ENCODE assay signal across 9 cellular contexts in the genomic region with DNA sequence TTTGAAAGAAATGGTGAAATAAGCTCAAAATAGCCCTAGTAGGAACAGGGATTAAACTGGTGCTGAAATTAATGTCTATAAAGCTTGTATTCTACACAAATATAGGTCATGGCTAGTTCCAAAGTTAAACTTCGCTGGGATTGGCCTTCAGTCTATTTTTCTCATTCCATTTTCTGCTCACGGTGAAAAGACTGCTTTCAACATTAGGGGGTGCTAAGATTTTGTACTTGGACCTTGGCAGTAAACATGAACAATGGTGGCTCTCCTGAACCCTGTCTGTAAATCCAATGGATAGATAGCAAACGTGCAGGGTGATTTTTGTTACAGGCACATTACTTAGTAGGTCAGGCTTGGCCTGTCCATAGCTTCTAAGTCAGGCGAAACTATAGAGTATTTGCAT. TPM values are rescaled to one million over a fixed set of nuclear protein-coding genes. Genes with fewer than 3 reads are reported as not detected.
DNase-seq lines count a peak whose midpoint lies in the region; ATAC-seq and TF ChIP-seq lines count a peak whose summit lies in the region.
"Had no signal": no experiment of that assay in that cellular context is flagged by ENCODE, and none has a peak within 500 bp of the region (broad histone marks: within the 10 kb centered on the region; RNA-seq: fewer than 3 reads in every experiment).

No MANE protein-coding gene starts in this region.

- no peak overlapping the region for H3K14ac ChIP-seq in mesenchymal stem cell (ENCODE audit: low read length in 2 of 2)

- no peak overlapping the region for H2AK5ac ChIP-seq in mesenchymal stem cell (ENCODE audit: low read length, severe bottlenecking)

- in situ Hi-C loops in astrocyte of the spinal cord (cut with HindIII; ENCODE audit: low sequenced_read_pairs), result loop anchor here (25.0 kb wide), 1 partner anchor 384 kb away; the partner anchor contains the start of gene VIM

- H3K79me1 ChIP-seq in mesenchymal stem cell (replicated peaks; ENCODE audit: low read length, poor library complexity, severe bottlenecking), result no peaks in the 10 kb centered on the region

- ATAC-seq in DND-41 (ENCODE audit: insufficient read depth, low read depth) (peak; percentile 57; the same call in 2 of the 3 replicates), HG03378 (IDR thresholded peaks at IDR 0.05; ENCODE audit: unreplicated experiment) (no peak), GM21381 (IDR thresholded peaks at IDR 0.05; ENCODE audit: unreplicated experiment) (no peak)

- H2BK15ac ChIP-seq in mesenchymal stem cell (ENCODE audit: low read depth, poor library complexity, severe bottlenecking), result no peak overlapping the region

- H2BK12ac ChIP-seq in mesenchymal stem cell (ENCODE audit: low read length in 2 of 2), result no peak overlapping the region

- H2AFZ ChIP-seq in DND-41 (ENCODE audit: low read depth, low read length) (no peak overlapping the region), mesenchymal stem cell (ENCODE audit: low read depth, low read length) (no peak overlapping the region)

- H3K9me3 ChIP-seq in DND-41 (ENCODE audit: insufficient read depth, low read length, severe bottlenecking) (no peaks in the 10 kb centered on the region), mesenchymal stem cell (ENCODE audit: control insufficient read depth, low read length) (no peaks in the 10 kb centered on the region), tibial nerve (no peaks in the 10 kb centered on the region)

- TF ChIP-seq CTCF in DND-41 (IDR thresholded peaks at IDR 0.05; ENCODE audit: borderline replicate concordance, extremely low read depth, low read length, poor library complexity, severe bottlenecking) (peak; percentile 64), LNCAP (IDR thresholded peaks at IDR 0.05) (peak; percentile 56; the same call in 1 of the 2 replicates), astrocyte of the spinal cord (IDR thresholded peaks at IDR 0.05; ENCODE audit: low read depth, low read length) (peak; percentile 63), tibial nerve (IDR thresholded peaks at IDR 0.05) (peak in 2 of 5 experiments; percentile 17)

- intact Hi-C loops in cardiac septum (cut with DNase I), result no loop called here

- H3K27me3 ChIP-seq in DND-41 (ENCODE audit: insufficient read depth, low read length, poor library complexity), result no peaks in the 10 kb centered on the region
- H3K27me3 ChIP-seq in mesenchymal stem cell (ENCODE audit: control insufficient read depth in 1 of 2, insufficient read depth in 1 of 2, low read length in 2 of 2), result no peaks in the 10 kb centered on the region
- no peaks in the 10 kb centered on the region for H3K27me3 ChIP-seq in tibial nerve

- no peak overlapping the region for H4K91ac ChIP-seq in mesenchymal stem cell (ENCODE audit: low read length)

- no peak overlapping the region for H3K23ac ChIP-seq in mesenchymal stem cell (ENCODE audit: low read length in 2 of 2)

- H3K9ac ChIP-seq in DND-41 (ENCODE audit: low read depth, low read length), result no peak overlapping the region
- H3K9ac ChIP-seq in mesenchymal stem cell (ENCODE audit: low read length), result peak overlapping the region; percentile 58

- no peak for DNase-seq in DND-41
- peak; percentile 78 for DNase-seq in astrocyte of the spinal cord (ENCODE audit: low read depth, low spot score)
- peak; percentile 40 for DNase-seq in mesenchymal stem cell
- DNase-seq in cardiac septum (ENCODE audit: low spot score), result no peak
- DNase-seq in tibial nerve (ENCODE audit: low spot score in 2 of 2), result no peak
- DNase-seq: cerebellar nuclear complex had no signal

- no peaks in the 10 kb centered on the region for H3K36me3 ChIP-seq in DND-41 (ENCODE audit: insufficient read depth, low read length)
- H3K36me3 ChIP-seq in mesenchymal stem cell (ENCODE audit: control insufficient read depth in 1 of 2, insufficient read depth in 2 of 2, low read depth in 1 of 2, low read length in 2 of 2), result no peaks in the 10 kb centered on the region
- H3K36me3 ChIP-seq in tibial nerve, result no peaks in the 10 kb centered on the region

- H2BK5ac ChIP-seq in mesenchymal stem cell (ENCODE audit: low read depth, low read length, poor library complexity, severe bottlenecking), result no peak overlapping the region

- H4K20me1 ChIP-seq in DND-41 (ENCODE audit: insufficient read depth, low read length), result no peaks in the 10 kb centered on the region

- H3K4me2 ChIP-seq in DND-41 (ENCODE audit: insufficient read depth, low read length), result no peak overlapping the region
- no peak overlapping the region for H3K4me2 ChIP-seq in mesenchymal stem cell (ENCODE audit: low read length, poor library complexity, severe bottlenecking)

- H3K4ac ChIP-seq in mesenchymal stem cell (ENCODE audit: low read depth in 1 of 2, low read length in 2 of 2), result no peak overlapping the region

- H3K4me3 ChIP-seq in DND-41 (ENCODE audit: low read depth in 1 of 2, low read length in 2 of 2), result no peak overlapping the region
- no peak overlapping the region for H3K4me3 ChIP-seq in astrocyte of the spinal cord (ENCODE audit: low read depth, low read length)
- no peak overlapping the region for H3K4me3 ChIP-seq in mesenchymal stem cell (ENCODE audit: insufficient read depth in 1 of 2, low read depth in 1 of 2, low read length in 2 of 2)
- H3K4me3 ChIP-seq in tibial nerve, result no peak overlapping the region

- H3K4me1 ChIP-seq in DND-41 (ENCODE audit: insufficient read depth, low read length) (no peaks in the 10 kb centered on the region), mesenchymal stem cell (ENCODE audit: control insufficient read depth, insufficient read depth, low read depth, low read length) (peaks cover 3% of the 10 kb centered on the region), tibial nerve (peaks cover 0 to 26% (median 3%) of the 10 kb centered on the region in 4 donors)

- H3K27ac ChIP-seq in DND-41 (ENCODE audit: low read length) (no peak overlapping the region), mesenchymal stem cell (ENCODE audit: low read length, poor library complexity, severe bottlenecking) (no peak overlapping the region), tibial nerve (peak overlapping the region in 1 of 4 donors; percentile 41)

- 62% methylated on average over 4 of the region's 4 CpGs for WGBS in mesenchymal stem cell
- 47 to 49% methylated on average over 4 of the region's 4 CpGs for WGBS in tibial nerve, 2 donors

- no peak for TF ChIP-seq POLR2A in tibial nerve (IDR thresholded peaks at IDR 0.05)

- TF ChIP-seq EP300 in tibial nerve (IDR thresholded peaks at IDR 0.05), result no peak

- H3K18ac ChIP-seq in mesenchymal stem cell (ENCODE audit: low read depth in 1 of 2, low read length in 2 of 2), result no peak overlapping the region

- H4K8ac ChIP-seq in mesenchymal stem cell (ENCODE audit: low read length), result no peak overlapping the region

- no peaks in the 10 kb centered on the region for H3K79me2 ChIP-seq in DND-41 (ENCODE audit: insufficient read depth, low read length)

- no peak overlapping the region for H2BK120ac ChIP-seq in mesenchymal stem cell (ENCODE audit: low read depth, low read length)

RNA-seq across cellular contexts. Expression of gene RSU1, which starts 36.0 kb away (rescaled TPM):
- 143 TPM for polyA plus RNA-seq in mesenchymal stem cell (2013, experiment 1 of 2)
- polyA plus RNA-seq in mesenchymal stem cell (2013, experiment 2 of 2), result 145 TPM
- total RNA-seq in cardiac septum (45.6 TPM), tibial nerve (10 to 100 TPM; 25.1 to 61.6 (median 44.7) TPM)

Comparison
In these comparisons a context has a peak if more than half of its experiments do, and no peak if none do; other contexts are left out.
1. DNase-seq: peak in astrocyte of the spinal cord (single experiment) and mesenchymal stem cell (single experiment); none in DND-41 (single experiment), cardiac septum (single experiment) and tibial nerve (0 of 2).